In genomic region chr9:133460405-133461175, GRCh38 we compare ENCODE assay signal across 8 cellular contexts.
A peak's percentile ranks its signal among the peaks of the same experiment; 100 is the strongest.
DNase-seq lines count a peak whose midpoint lies in the region; ATAC-seq and TF ChIP-seq lines count a peak whose summit lies in the region.

No MANE protein-coding gene starts in this region.

- H3K4me3 ChIP-seq in duodenal mucosa (ENCODE audit: low read depth in 1 of 2, low read length in 2 of 2), result peak overlapping the region; percentile 79 to 86
- H3K4me3 ChIP-seq in tibial artery, result peak overlapping the region; percentile 63 to 73

- peaks cover 20 to 21% of the 10 kb centered on the region in 2 donors for H3K4me1 ChIP-seq in duodenal mucosa (ENCODE audit: control insufficient read depth in 1 of 2, insufficient read depth in 2 of 2, low read length in 2 of 2)
- H3K4me1 ChIP-seq in tibial artery, result peaks cover 0 to 24% (median 12%) of the 10 kb centered on the region in 4 donors

- H3K27ac ChIP-seq in duodenal mucosa (ENCODE audit: low read depth, low read length), result peak overlapping the region; percentile 98
- H3K27ac ChIP-seq in tibial artery, result peak overlapping the region; percentile 86 to 96

- TF ChIP-seq CTCF in tibial artery (IDR thresholded peaks at IDR 0.05), result no peak

- no peaks in the 10 kb centered on the region for H3K27me3 ChIP-seq in duodenal mucosa (ENCODE audit: control insufficient read depth in 1 of 2, insufficient read depth in 2 of 2, low read length in 2 of 2)
- no peaks in the 10 kb centered on the region for H3K27me3 ChIP-seq in tibial artery

- DNase-seq in DMS153 (lab: John Stamatoyannopoulos, UW), result peak; percentile 81
- peak; percentile 94 for DNase-seq in RPMI8226
- DNase-seq in medulla oblongata (ENCODE audit: extremely low spot score), result peak; percentile 58
- DNase-seq in tibial artery, result peak; percentile 40 to 83
- DNase-seq in UCSD-AML1 (lab: John Stamatoyannopoulos, UW; ENCODE audit: unreplicated experiment), result no peak

- H3K9me3 ChIP-seq in duodenal mucosa (ENCODE audit: control insufficient read depth in 1 of 2, low read length in 2 of 2), result no peaks in the 10 kb centered on the region
- H3K9me3 ChIP-seq in tibial artery, result no peaks in the 10 kb centered on the region

- intact Hi-C loops in tibial artery (cut with DNase I; ENCODE audit: low total_unique reads), result no loop called here

- ATAC-seq in GM19395 (IDR thresholded peaks at IDR 0.05; ENCODE audit: unreplicated experiment) (peak; percentile 35), HG03457 (IDR thresholded peaks at IDR 0.05; ENCODE audit: unreplicated experiment) (peak; percentile 21)

- H3K36me3 ChIP-seq in duodenal mucosa (ENCODE audit: control insufficient read depth in 1 of 2, insufficient read depth in 2 of 2, low read length in 2 of 2) (peaks cover 0 to 9% of the 10 kb centered on the region in 2 donors), tibial artery (peaks cover 0 to 25% (median 10%) of the 10 kb centered on the region in 3 donors)

- peak overlapping the region; percentile 64 to 86 for H3K9ac ChIP-seq in duodenal mucosa (ENCODE audit: low read depth in 1 of 2, low read length in 2 of 2)
